ENCODE assay signal across 8 cellular contexts in the genomic region with DNA sequence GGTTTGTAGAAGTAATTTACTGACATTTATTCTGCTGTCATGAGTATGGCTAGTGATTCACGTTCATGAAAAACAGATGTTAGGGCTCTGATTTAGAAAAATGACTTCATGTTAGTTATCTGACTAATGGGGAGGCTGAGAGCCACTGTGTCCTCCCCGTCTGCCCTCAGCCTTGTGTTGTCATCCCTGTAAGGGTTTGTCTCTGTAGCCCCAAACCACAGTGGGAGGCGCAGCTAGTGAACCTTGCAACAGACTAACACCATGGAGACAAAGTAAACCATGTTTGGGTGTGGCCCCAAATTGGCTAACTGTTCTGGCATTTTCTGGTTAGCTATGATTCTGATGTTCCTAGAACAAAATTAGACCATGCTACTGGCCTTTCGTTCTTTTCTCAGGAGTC.
DNase-seq lines count a peak whose midpoint lies in the region; ATAC-seq and TF ChIP-seq lines count a peak whose summit lies in the region.

No MANE protein-coding gene starts in this region.

- no peaks in the 10 kb centered on the region for H3K27me3 Mint-ChIP-seq in WTC11 (ENCODE audit: low read depth)
- H3K27me3 Mint-ChIP-seq in memory B cell, result no peaks in the 10 kb centered on the region

- no peaks in the 10 kb centered on the region for H3K27me3 ChIP-seq in BE2C

- H3K4me3 Mint-ChIP-seq in WTC11 (no peak overlapping the region), memory B cell (peak overlapping the region; percentile 36)

- CTCF ChIA-PET in WTC11 (lab: Charles Lee), result interaction anchor here (1.4 to 4.2 kb wide), 8 partner anchors 10 to 175 kb away, joined by 4 to 63 read pairs (median 6); partner anchors contain the start of gene RAB17

- no peaks in the 10 kb centered on the region for H3K36me3 ChIP-seq in BE2C

- H3K4me1 Mint-ChIP-seq in WTC11, result peaks cover 16% of the 10 kb centered on the region
- peaks cover 35% of the 10 kb centered on the region for H3K4me1 Mint-ChIP-seq in memory B cell

- H3K27ac Mint-ChIP-seq in WTC11, result no peak overlapping the region
- peak overlapping the region; percentile 100 for H3K27ac Mint-ChIP-seq in memory B cell

- peaks cover 18% of the 10 kb centered on the region for H3K9me3 Mint-ChIP-seq in WTC11
- H3K9me3 Mint-ChIP-seq in memory B cell, result no peaks in the 10 kb centered on the region

- POLR2A ChIA-PET in WTC11 (lab: Charles Lee), result interaction anchor here (0.6 to 0.7 kb wide), 2 partner anchors 190 to 306 kb away, joined by 4 to 5 read pairs; no protein-coding TSS in a partner anchor

- H3K4me3 ChIP-seq in cardiac fibroblast (replicated peaks in 1 of 2; ENCODE audit: low read depth in 2 of 2, low read length in 2 of 2) (no peak overlapping the region), BE2C (ENCODE audit: low read depth, low read length) (no peak overlapping the region)

- no peaks in the 10 kb centered on the region for H3K9me3 ChIP-seq in BE2C

- H3K4me1 ChIP-seq in BE2C, result no peaks in the 10 kb centered on the region

- ATAC-seq in GM18861 (IDR thresholded peaks at IDR 0.05; ENCODE audit: unreplicated experiment) (peak; percentile 55), WTC11 (no peak), memory B cell (ENCODE audit: low read depth) (peak; percentile 81)

- DNase-seq in HK-2 (ENCODE audit: unreplicated experiment), result peak; percentile 71
- DNase-seq in WTC11 (ENCODE audit: low spot score), result no peak
- DNase-seq in cardiac fibroblast (ENCODE audit: low read depth in 2 of 2), result peak; percentile 97 to 100
- DNase-seq in memory B cell (ENCODE audit: low spot score in 2 of 2), result peak; percentile 61 to 88
- DNase-seq in stimulated activated CD8-positive, alpha-beta memory T cell treated with anti-CD3 and anti-CD28 coated beads, Interleukin-7, amount 100 ng/mL, for 4 hours (ENCODE audit: low read depth in 2 of 2), result peak; percentile 77 to 85
- DNase-seq in nucleus accumbens (lab: John Stamatoyannopoulos, UW), result no peak
- DNase-seq in BE2C, result no peak

- H3K36me3 Mint-ChIP-seq in WTC11, result peaks cover 35% of the 10 kb centered on the region
- H3K36me3 Mint-ChIP-seq in memory B cell, result no peaks in the 10 kb centered on the region

- TF ChIP-seq CTCF in WTC11 (IDR thresholded peaks at IDR 0.05) (no peak), cardiac fibroblast (IDR thresholded peaks at IDR 0.05; ENCODE audit: low read depth, low read length) (no peak), BE2C (IDR thresholded peaks at IDR 0.05; ENCODE audit: low read depth, low read length) (no peak)

TF ChIP-seq in WTC11, 78 proteins besides CTCF, POLR2A, EP300 and RAD21:
- no peak for TF ChIP-seq ZNF512 (CRISPR knock-in tag; IDR thresholded peaks at IDR 0.05; ENCODE audit: borderline replicate concordance)
- 0 out of 2 replicates have a peak, but pooled peaks have one; percentile 21 for TF ChIP-seq GABPB1 (CRISPR knock-in tag; IDR thresholded peaks at IDR 0.05)
TF ChIP-seq in WTC11: peak in this region for 1.

Comparison
In these comparisons a context has a peak if more than half of its experiments do, and no peak if none do; other contexts are left out.
1. DNase-seq: peak in HK-2 (single experiment), cardiac fibroblast (2 of 2), memory B cell (2 of 2) and stimulated activated CD8-positive, alpha-beta memory T cell treated with anti-CD3 and anti-CD28 coated beads, Interleukin-7, amount 100 ng/mL, for 4 hours (2 of 2); none in WTC11 (single experiment), nucleus accumbens (0 of 56) and BE2C (single experiment).